ENCODE assay signal across 1 cellular context in genomic region chr2:230847883-230848388, GRCh38.
TF ChIP-seq lines count a peak whose summit lies in the region.

No MANE protein-coding gene starts in this region.

TF ChIP-seq in HepG2, 621 proteins besides CTCF, POLR2A, EP300 and RAD21 (continued from another document and continues in another):
- TF ChIP-seq PRDM10 (CRISPR knock-in tag; IDR thresholded peaks at IDR 0.05; ENCODE audit: low read depth) (peak; percentile 60; the same call in 1 of the 2 replicates), JUN (CRISPR knock-in tag; IDR thresholded peaks at IDR 0.05) (no peak), LBX2 (CRISPR knock-in tag; IDR thresholded peaks at IDR 0.05; ENCODE audit: borderline replicate concordance) (no peak), ZNF619 (CRISPR knock-in tag; IDR thresholded peaks at IDR 0.05) (0 out of 2 replicates have a peak, but pooled peaks have one; percentile 75), POLR2AphosphoS2 (IDR thresholded peaks at IDR 0.05; ENCODE audit: low read depth, low read length) (no peak), CEBPZ (IDR thresholded peaks at IDR 0.05; ENCODE audit: low read length) (no peak), ZNF720 (CRISPR knock-in tag; IDR thresholded peaks at IDR 0.05) (no peak), NFIB (CRISPR knock-in tag; IDR thresholded peaks at IDR 0.05; ENCODE audit: borderline replicate concordance) (no peak), XRCC5 (optimal IDR thresholded peaks at IDR 0.05; ENCODE audit: low read length) (peak; percentile 97), ERF (CRISPR knock-in tag; IDR thresholded peaks at IDR 0.05) (peak; percentile 71), ZBTB40 (IDR thresholded peaks at IDR 0.05) (no peak), ZBTB40 (CRISPR knock-in tag; IDR thresholded peaks at IDR 0.05) (no peak), TBX2 (CRISPR knock-in tag; IDR thresholded peaks at IDR 0.05; ENCODE audit: borderline replicate concordance) (no peak), ZNF512B (CRISPR knock-in tag; IDR thresholded peaks at IDR 0.05; ENCODE audit: borderline replicate concordance) (no peak), ZNF33A (CRISPR knock-in tag; IDR thresholded peaks at IDR 0.05; ENCODE audit: borderline replicate concordance) (0 out of 2 replicates have a peak, but pooled peaks have one; percentile 65), ZFP41 (CRISPR knock-in tag; IDR thresholded peaks at IDR 0.05; ENCODE audit: borderline replicate concordance) (no peak), ZNF205 (CRISPR knock-in tag; IDR thresholded peaks at IDR 0.05) (peak; percentile 20; the same call in 1 of the 2 replicates), IRF1 (CRISPR knock-in tag; IDR thresholded peaks at IDR 0.05; ENCODE audit: low read depth) (no peak), ZNF331 (CRISPR knock-in tag; IDR thresholded peaks at IDR 0.05) (peak; percentile 77), CHD2 (IDR thresholded peaks at IDR 0.05; ENCODE audit: low read depth, low read length) (0 out of 2 replicates have a peak, but pooled peaks have one; percentile 42), ADNP (CRISPR knock-in tag; IDR thresholded peaks at IDR 0.05) (0 out of 2 replicates have a peak, but pooled peaks have one; percentile 14), MYC (CRISPR knock-in tag; IDR thresholded peaks at IDR 0.05; ENCODE audit: borderline replicate concordance) (peak; percentile 45; the same call in 1 of the 2 replicates), SMYD3 (CRISPR knock-in tag; IDR thresholded peaks at IDR 0.05) (no peak), NR0B2 (CRISPR knock-in tag; IDR thresholded peaks at IDR 0.05) (no peak), TOE1 (CRISPR knock-in tag; IDR thresholded peaks at IDR 0.05) (0 out of 2 replicates have a peak, but pooled peaks have one; percentile 76), CBX5 (CRISPR knock-in tag; IDR thresholded peaks at IDR 0.05; ENCODE audit: borderline replicate concordance) (no peak; the same call in 1 of the 2 replicates), PAX8 (CRISPR knock-in tag; IDR thresholded peaks at IDR 0.05; ENCODE audit: borderline replicate concordance) (no peak), ATM (IDR thresholded peaks at IDR 0.05; ENCODE audit: borderline replicate concordance) (no peak), WIZ (CRISPR knock-in tag; IDR thresholded peaks at IDR 0.05) (no peak), DR1 (CRISPR knock-in tag; IDR thresholded peaks at IDR 0.05) (0 out of 2 replicates have a peak, but pooled peaks have one; percentile 41), ZNF335 (CRISPR knock-in tag; IDR thresholded peaks at IDR 0.05) (peak; percentile 29; the same call in 1 of the 2 replicates)
